16 cellular contexts compared by ENCODE assay signal in genomic region chr21:42495027-42495426, GRCh38. TPM values are rescaled to one million over a fixed set of nuclear protein-coding genes. Genes with fewer than 3 reads are reported as not detected.
DNase-seq lines count a peak whose midpoint lies in the region; ATAC-seq and TF ChIP-seq lines count a peak whose summit lies in the region.
"Had no signal": no experiment of that assay in that cellular context is flagged by ENCODE, and none has a peak within 500 bp of the region (broad histone marks: within the 10 kb centered on the region; RNA-seq: fewer than 3 reads in every experiment).

No MANE protein-coding gene starts in this region.

- intact Hi-C loops in activated B cell treated with CpG ODN at 0.5 μM for 24 hours (cut with micrococcal nuclease): loop anchor here (5.0 kb wide), 1 partner anchor 477 kb away; the partner anchor contains the start of gene PKNOX1
- intact Hi-C loops in A673 (cut with micrococcal nuclease; ENCODE audit: unreplicated experiment): no loop called here

- H3K4me3 ChIP-seq in A673 (ENCODE audit: low read depth, low read length, poor library complexity, severe bottlenecking): no peak overlapping the region

- no peaks in the 10 kb centered on the region for H3K36me3 ChIP-seq in A673 (ENCODE audit: insufficient read depth, low read length, poor library complexity, severe bottlenecking)
- H3K36me3 ChIP-seq: WERI-Rb-1 had no signal

- H3K27me3 Mint-ChIP-seq in T-helper 2 cell treated with Interferon-gamma antibody and Interleukin-4, amounts not matched to agents 5 μg/mL and 100 μg/mL, for 36 hours (ENCODE audit: low read depth): peaks cover 7% of the 10 kb centered on the region
- H3K27me3 Mint-ChIP-seq in activated B cell treated with CpG ODN at 0.5 μM for 24 hours: peaks cover 4% of the 10 kb centered on the region
- peaks cover 4% of the 10 kb centered on the region for H3K27me3 Mint-ChIP-seq in memory B cell
- peaks cover 0 to 4% of the 10 kb centered on the region in 2 donors for H3K27me3 Mint-ChIP-seq in stimulated activated naive B cell treated with anti-CD40 and anti-IgM and Interleukin-4, amounts not matched to agents 10 μg/mL and 1 μg/mL and 100 μg/mL, for 72 hours
- H3K27me3 Mint-ChIP-seq: type B pancreatic cell had no signal

- peaks cover 8% of the 10 kb centered on the region for H3K4me1 ChIP-seq in A673 (ENCODE audit: insufficient read depth, low read length, poor library complexity, severe bottlenecking)

- H3K27me3 ChIP-seq in A673 (replicated peaks; ENCODE audit: insufficient read depth, low read depth, low read length, poor library complexity): no peaks in the 10 kb centered on the region

- CTCF ChIA-PET in activated B cell treated with CpG ODN at 0.5 μM for 24 hours (lab: Charles Lee): no interaction called here
- CTCF ChIA-PET in A673 (lab: Charles Lee): no interaction called here

- no peak for DNase-seq in T-helper 2 cell treated with Interferon-gamma antibody and Interleukin-4, amounts not matched to agents 5 μg/mL and 100 μg/mL, for 36 hours (ENCODE audit: low spot score)
- DNase-seq in T-helper 2 cell: no peak
- no peak for DNase-seq in activated B cell treated with CpG ODN at 0.5 μM for 24 hours
- no peak for DNase-seq in memory B cell (ENCODE audit: low spot score in 2 of 2)
- no peak for DNase-seq in stimulated activated naive B cell treated with anti-CD40 and anti-IgM and Interleukin-4, amounts not matched to agents 10 μg/mL and 1 μg/mL and 100 μg/mL, for 72 hours
- DNase-seq in A673 (ENCODE audit: low spot score): no peak
- no peak for DNase-seq in amniotic stem cell (lab: John Stamatoyannopoulos, UW)
- DNase-seq: activated naive CD4-positive, alpha-beta T cell treated with anti-CD3 and anti-CD28 coated beads, Interleukin-2, amount 50 U/mL, for 16 hours; DND-41; kidney glomerular epithelial cell had no signal

- no peak overlapping the region for H3K27ac ChIP-seq in A673 (ENCODE audit: low read depth, low read length, poor library complexity, severe bottlenecking)
- H3K27ac ChIP-seq: WERI-Rb-1 had no signal

- ATAC-seq in activated B cell treated with CpG ODN at 0.5 μM for 24 hours (ENCODE audit: low read depth) (no peak), memory B cell (ENCODE audit: low read depth) (no peak), HG03342 (IDR thresholded peaks at IDR 0.05; ENCODE audit: unreplicated experiment) (no peak)
- ATAC-seq in stimulated activated naive B cell treated with anti-CD40 and anti-IgM and Interleukin-4, amounts not matched to agents 10 μg/mL and 1 μg/mL and 100 μg/mL, for 72 hours (replicated peaks): no peak

- no peak for TF ChIP-seq CTCF in activated B cell treated with CpG ODN at 0.5 μM for 24 hours (IDR thresholded peaks at IDR 0.05)
- TF ChIP-seq CTCF in A673 (conservative IDR thresholded peaks at IDR 0.05; ENCODE audit: low read depth, low read length): no peak

- H3K9me3 Mint-ChIP-seq in T-helper 2 cell treated with Interferon-gamma antibody and Interleukin-4, amounts not matched to agents 5 μg/mL and 100 μg/mL, for 36 hours: no peaks in the 10 kb centered on the region
- H3K9me3 Mint-ChIP-seq in activated B cell treated with CpG ODN at 0.5 μM for 24 hours (no peaks in the 10 kb centered on the region), memory B cell (no peaks in the 10 kb centered on the region)
- H3K9me3 Mint-ChIP-seq in stimulated activated naive B cell treated with anti-CD40 and anti-IgM and Interleukin-4, amounts not matched to agents 10 μg/mL and 1 μg/mL and 100 μg/mL, for 72 hours: peaks cover 0 to 1% of the 10 kb centered on the region in 2 donors
- H3K9me3 Mint-ChIP-seq: type B pancreatic cell had no signal

- H3K27ac Mint-ChIP-seq in T-helper 2 cell treated with Interferon-gamma antibody and Interleukin-4, amounts not matched to agents 5 μg/mL and 100 μg/mL, for 36 hours: no peak overlapping the region
- H3K27ac Mint-ChIP-seq in activated B cell treated with CpG ODN at 0.5 μM for 24 hours (no peak overlapping the region), memory B cell (peak overlapping the region; percentile 92)
- H3K27ac Mint-ChIP-seq in stimulated activated naive B cell treated with anti-CD40 and anti-IgM and Interleukin-4, amounts not matched to agents 10 μg/mL and 1 μg/mL and 100 μg/mL, for 72 hours: peak overlapping the region; percentile 59

- H3K9me3 ChIP-seq in A673 (ENCODE audit: low read depth, low read length, poor library complexity, severe bottlenecking): no peaks in the 10 kb centered on the region

- no TSS peak for BruUV-seq in A673 (replicated peaks; lab: Mats Ljungman, UMichigan)

- peak overlapping the region; percentile 88 for H3K4me3 Mint-ChIP-seq in T-helper 2 cell treated with Interferon-gamma antibody and Interleukin-4, amounts not matched to agents 5 μg/mL and 100 μg/mL, for 36 hours
- H3K4me3 Mint-ChIP-seq in activated B cell treated with CpG ODN at 0.5 μM for 24 hours (peak overlapping the region; percentile 88), memory B cell (peak overlapping the region; percentile 89)
- H3K4me3 Mint-ChIP-seq in stimulated activated naive B cell treated with anti-CD40 and anti-IgM and Interleukin-4, amounts not matched to agents 10 μg/mL and 1 μg/mL and 100 μg/mL, for 72 hours: peak overlapping the region in 1 of 2 donors; percentile 87

- peaks cover 24% of the 10 kb centered on the region for H3K4me1 Mint-ChIP-seq in T-helper 2 cell treated with Interferon-gamma antibody and Interleukin-4, amounts not matched to agents 5 μg/mL and 100 μg/mL, for 36 hours (ENCODE audit: low read depth)
- H3K4me1 Mint-ChIP-seq in activated B cell treated with CpG ODN at 0.5 μM for 24 hours: peaks cover 15% of the 10 kb centered on the region
- H3K4me1 Mint-ChIP-seq in memory B cell: peaks cover 12% of the 10 kb centered on the region
- peaks cover 16% of the 10 kb centered on the region in 2 donors for H3K4me1 Mint-ChIP-seq in stimulated activated naive B cell treated with anti-CD40 and anti-IgM and Interleukin-4, amounts not matched to agents 10 μg/mL and 1 μg/mL and 100 μg/mL, for 72 hours

- POLR2A ChIA-PET in activated B cell treated with CpG ODN at 0.5 μM for 24 hours (lab: Charles Lee) (interaction anchor here (1.4 kb wide), 1 partner anchor 33 kb away, joined by 4 read pairs; no protein-coding TSS in a partner anchor), A673 (lab: Charles Lee; ENCODE audit: low non-redundant PET) (no interaction called here)

- no peaks in the 10 kb centered on the region for H3K36me3 Mint-ChIP-seq in T-helper 2 cell treated with Interferon-gamma antibody and Interleukin-4, amounts not matched to agents 5 μg/mL and 100 μg/mL, for 36 hours (ENCODE audit: low read depth)
- H3K36me3 Mint-ChIP-seq in activated B cell treated with CpG ODN at 0.5 μM for 24 hours (ENCODE audit: low read depth) (no peaks in the 10 kb centered on the region), memory B cell (no peaks in the 10 kb centered on the region)
- no peaks in the 10 kb centered on the region for H3K36me3 Mint-ChIP-seq in stimulated activated naive B cell treated with anti-CD40 and anti-IgM and Interleukin-4, amounts not matched to agents 10 μg/mL and 1 μg/mL and 100 μg/mL, for 72 hours
- H3K36me3 Mint-ChIP-seq: type B pancreatic cell had no signal

RNA-seq across cellular contexts. Expression of gene RSPH1, which starts 1.0 kb away (rescaled TPM):
- 0.38 TPM in 1 of 2 replicates, not detected in the other for total RNA-seq in activated B cell treated with CpG ODN at 0.5 μM for 24 hours
- 0.45 and 1.0 TPM in 2 replicates for total RNA-seq in A673 (2021)
- total RNA-seq: A172, dermis microvascular lymphatic vessel endothelial cell, IMR-90 had no signal

RNA-seq across cellular contexts. Expression of gene SLC37A1, which starts 18.6 kb away (rescaled TPM):
- total RNA-seq in activated B cell treated with CpG ODN at 0.5 μM for 24 hours (39.8 and 47.9 TPM in 2 replicates), A673 (2021) (11.2 and 11.9 TPM in 2 replicates)

Comparison
In these comparisons a context has a peak if more than half of its experiments do, and no peak if none do; other contexts are left out.
1. H3K27ac Mint-ChIP-seq: peak in memory B cell (single experiment) and stimulated activated naive B cell treated with anti-CD40 and anti-IgM and Interleukin-4, amounts not matched to agents 10 μg/mL and 1 μg/mL and 100 μg/mL, for 72 hours (single experiment); none in T-helper 2 cell treated with Interferon-gamma antibody and Interleukin-4, amounts not matched to agents 5 μg/mL and 100 μg/mL, for 36 hours (single experiment) and activated B cell treated with CpG ODN at 0.5 μM for 24 hours (single experiment).